In the genomic region with DNA sequence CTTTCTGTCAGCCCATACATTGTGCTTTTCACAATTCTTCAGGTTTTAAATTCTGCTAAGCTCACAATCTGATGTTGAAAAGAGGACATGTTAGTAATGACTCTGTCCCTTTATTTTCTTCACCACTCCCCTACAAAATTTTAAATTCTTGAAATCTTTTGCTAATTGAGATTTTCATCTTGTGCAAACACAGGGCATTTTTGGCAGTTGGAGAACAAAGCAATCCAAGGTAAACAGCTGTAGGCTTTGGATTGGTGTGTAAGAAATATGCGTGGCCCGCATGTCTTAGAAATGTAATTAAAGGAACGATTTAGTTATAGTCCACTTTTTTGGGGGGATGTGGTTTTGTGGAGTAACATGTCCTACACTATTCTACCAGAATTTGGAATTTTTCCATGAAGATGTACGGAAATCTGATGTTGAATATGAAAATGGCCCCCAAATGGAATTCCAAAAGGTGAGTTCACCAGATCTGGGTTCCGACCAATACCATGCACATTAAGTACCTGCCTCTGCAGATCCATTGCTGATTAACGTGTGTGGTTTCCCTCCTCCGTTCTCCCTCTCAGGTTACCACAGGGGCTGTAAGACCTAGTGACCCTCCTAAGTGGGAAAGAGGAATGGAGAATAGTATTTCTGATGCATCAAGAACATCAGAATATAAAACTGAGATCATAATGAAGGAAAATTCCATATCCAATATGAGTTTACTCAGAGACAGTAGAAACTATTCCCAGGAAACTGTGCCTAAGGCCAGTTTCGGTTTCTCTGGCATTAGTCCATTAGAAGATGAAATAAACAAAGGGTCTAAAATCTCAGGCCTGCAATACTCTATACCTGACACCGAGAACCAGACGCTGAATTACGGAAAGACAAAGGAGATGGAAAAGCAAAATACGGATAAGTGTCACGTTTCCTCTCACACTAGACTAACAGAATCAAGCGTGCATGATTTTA, we compare ENCODE assay signal across 23 cellular contexts.
DNase-seq lines count a peak whose midpoint lies in the region; ATAC-seq and TF ChIP-seq lines count a peak whose summit lies in the region.
"Had no signal": no experiment of that assay in that cellular context is flagged by ENCODE, and none has a peak within 500 bp of the region (broad histone marks: within the 10 kb centered on the region; RNA-seq: fewer than 3 reads in every experiment).

No MANE protein-coding gene starts in this region.

- H3K36me3 ChIP-seq in PC-3 (ENCODE audit: low read depth, low read length): no peaks in the 10 kb centered on the region; the same call in none of the 2 replicates
- peaks cover 7 to 47% (median 42%) of the 10 kb centered on the region in 5 donors for H3K36me3 ChIP-seq in subcutaneous abdominal adipose tissue (ENCODE audit: control insufficient read depth in 5 of 5, insufficient read depth in 5 of 5, low read length in 5 of 5)
- H3K36me3 ChIP-seq: BE2C had no signal

- H3K27me3 ChIP-seq in PC-3 (ENCODE audit: low read length) (no peaks in the 10 kb centered on the region), subcutaneous abdominal adipose tissue (ENCODE audit: control insufficient read depth in 5 of 5, insufficient read depth in 4 of 5, low read length in 5 of 5) (no peaks in the 10 kb centered on the region)

- H3K27ac ChIP-seq in PC-3 (ENCODE audit: low read length): peak overlapping the region; percentile 54
- H3K27ac ChIP-seq in subcutaneous abdominal adipose tissue (ENCODE audit: low read depth, low read length): peak overlapping the region; percentile 9

- BruUV-seq in MCF 10A (replicated peaks; lab: Mats Ljungman, UMichigan) (no TSS peak), PC-3 (replicated peaks; lab: Mats Ljungman, UMichigan) (no TSS peak)

- H3K4me3 Mint-ChIP-seq in MCF 10A (ENCODE audit: unreplicated experiment) (no peak overlapping the region), mesothelial cell of epicardium (no peak overlapping the region)
- H3K4me3 Mint-ChIP-seq: CD4-positive, CD25-positive, alpha-beta regulatory T cell; CD8-positive, alpha-beta memory T cell; HFFc6 had no signal

- TF ChIP-seq CTCF in MCF 10A (IDR thresholded peaks at IDR 0.05; ENCODE audit: unreplicated experiment) (no peak), PC-3 (conservative IDR thresholded peaks at IDR 0.05; ENCODE audit: low read depth, low read length) (no peak), mesothelial cell of epicardium (IDR thresholded peaks at IDR 0.05; ENCODE audit: unreplicated experiment) (no peak)

- H3K4me3 ChIP-seq in PC-3 (ENCODE audit: low read length): no peak overlapping the region
- peak overlapping the region in 1 of 5 donors; percentile 15 for H3K4me3 ChIP-seq in subcutaneous abdominal adipose tissue (ENCODE audit: low read depth in 1 of 5, low read length in 5 of 5)
- H3K4me3 ChIP-seq: GM12878 had no signal

- H3K79me2 ChIP-seq in PC-3 (ENCODE audit: low read length): no peaks in the 10 kb centered on the region

- H3F3A ChIP-seq in PC-3 (ENCODE audit: low read length, unreplicated experiment): no peaks in the 10 kb centered on the region

- H3K27me3 Mint-ChIP-seq in MCF 10A (ENCODE audit: insufficient read depth, unreplicated experiment) (no peaks in the 10 kb centered on the region), mesothelial cell of epicardium (ENCODE audit: low read depth) (no peaks in the 10 kb centered on the region)

- intact Hi-C loops in MCF 10A (cut with micrococcal nuclease) (no loop called here), PC-3 (cut with micrococcal nuclease) (no loop called here)

- no peaks in the 10 kb centered on the region for H3K4me1 Mint-ChIP-seq in MCF 10A (ENCODE audit: insufficient read depth, unreplicated experiment)
- H3K4me1 Mint-ChIP-seq in mesothelial cell of epicardium: no peaks in the 10 kb centered on the region
- H3K4me1 Mint-ChIP-seq: CD4-positive, CD25-positive, alpha-beta regulatory T cell; CD8-positive, alpha-beta memory T cell had no signal

- CTCF ChIA-PET in MCF 10A (lab: Yijun Ruan, JAX): no interaction called here
- CTCF ChIA-PET in PC-3 (lab: Charles Lee): no interaction called here

- ATAC-seq in PC-3: no peak
- ATAC-seq: GM12878, HCT116 had no signal

- no peaks in the 10 kb centered on the region for H3K9me3 ChIP-seq in PC-3 (ENCODE audit: low read length)
- H3K9me3 ChIP-seq in subcutaneous abdominal adipose tissue (ENCODE audit: control insufficient read depth in 5 of 5, low read length in 5 of 5): no peaks in the 10 kb centered on the region
- H3K9me3 ChIP-seq: BE2C had no signal

- H3K27ac Mint-ChIP-seq in MCF 10A (ENCODE audit: low read depth, unreplicated experiment) (no peak overlapping the region), mesothelial cell of epicardium (peak overlapping the region; percentile 2)
- H3K27ac Mint-ChIP-seq: CD4-positive, CD25-positive, alpha-beta regulatory T cell; CD8-positive, alpha-beta memory T cell; HFFc6 had no signal

- H3K36me3 Mint-ChIP-seq in MCF 10A (ENCODE audit: insufficient read depth, unreplicated experiment): peaks cover 87% of the 10 kb centered on the region
- peaks cover 75% of the 10 kb centered on the region for H3K36me3 Mint-ChIP-seq in mesothelial cell of epicardium
- H3K36me3 Mint-ChIP-seq: CD4-positive, CD25-positive, alpha-beta regulatory T cell; CD8-positive, alpha-beta memory T cell had no signal

- no peaks in the 10 kb centered on the region for H4K20me1 ChIP-seq in PC-3 (ENCODE audit: low read length)

- DNase-seq in T47D (ENCODE audit: low read depth in 1 of 2, low spot score in 1 of 2) (peak; percentile 14 to 93), MCF 10A (ENCODE audit: unreplicated experiment) (no peak), PC-3 (no peak), mesothelial cell of epicardium (ENCODE audit: low spot score in 2 of 2, unreplicated experiment in 2 of 2) (no peak), NCI-H345 treated with DMSO at 0.1 percent for 48 hours (lab: John Stamatoyannopoulos, UW; ENCODE audit: unreplicated experiment) (no peak), HUDEP-2 (lab: John Stamatoyannopoulos, UW; ENCODE audit: unreplicated experiment in 76 of 76) (no peak), KBM-7 (no peak)
- DNase-seq: ACHN; BE2C; C1 segment of cervical spinal cord; CD4-positive, CD25-positive, alpha-beta regulatory T cell; CD8-positive, alpha-beta memory T cell; COR-L47; DMS 273 treated with DMSO at 0.1 percent for 48 hours; DMS53; DND-41; EL; GOT3; H7; HFFc6 had no signal

- H3K4me1 ChIP-seq in PC-3 (ENCODE audit: insufficient read depth, low read length) (peaks cover 4% of the 10 kb centered on the region; the same call in 1 of the 2 replicates), subcutaneous abdominal adipose tissue (ENCODE audit: control insufficient read depth in 5 of 5, insufficient read depth in 5 of 5, low read length in 5 of 5) (peaks cover 0 to 18% (median 8%) of the 10 kb centered on the region in 5 donors)
- H3K4me1 ChIP-seq: BE2C had no signal

- POLR2A ChIA-PET in MCF 10A (lab: Yijun Ruan, JAX): no interaction called here
- POLR2A ChIA-PET in PC-3 (lab: Charles Lee; ENCODE audit: unreplicated experiment): no interaction called here

- H3K9ac ChIP-seq in PC-3 (ENCODE audit: low read length) (no peak overlapping the region; the same call in 1 of the 2 replicates), subcutaneous abdominal adipose tissue (ENCODE audit: low read length in 5 of 5) (no peak overlapping the region)

- H3K9me3 Mint-ChIP-seq in MCF 10A (ENCODE audit: unreplicated experiment) (no peaks in the 10 kb centered on the region), mesothelial cell of epicardium (no peaks in the 10 kb centered on the region)
- H3K9me3 Mint-ChIP-seq: CD8-positive, alpha-beta memory T cell; HFFc6 had no signal

- H2AFZ ChIP-seq in PC-3 (ENCODE audit: low read length): no peak overlapping the region

- H3K4me2 ChIP-seq in PC-3 (ENCODE audit: low read length): no peak overlapping the region

- H3K9me2 ChIP-seq in PC-3 (replicated peaks; ENCODE audit: low read length): no peaks in the 10 kb centered on the region

- in situ Hi-C loops in T47D (cut with HindIII; ENCODE audit: low pct_unique_long_range_greater_than_20kb, low sequenced_read_pairs): no loop called here
- in situ Hi-C loops in KBM-7 (cut with MboI; ENCODE audit: low pct_unique_long_range_greater_than_20kb, low sequenced_read_pairs): no loop called here

Comparison
In these comparisons a context has a peak if more than half of its experiments do, and no peak if none do; other contexts are left out.
1. DNase-seq: peak in T47D (2 of 2); none in MCF 10A (single experiment), PC-3 (single experiment), mesothelial cell of epicardium (0 of 2), NCI-H345 treated with DMSO at 0.1 percent for 48 hours (single experiment), HUDEP-2 (0 of 76) and KBM-7 (single experiment).